Comparison of ENCODE assay signal across 1 cellular context in the genomic region with DNA sequence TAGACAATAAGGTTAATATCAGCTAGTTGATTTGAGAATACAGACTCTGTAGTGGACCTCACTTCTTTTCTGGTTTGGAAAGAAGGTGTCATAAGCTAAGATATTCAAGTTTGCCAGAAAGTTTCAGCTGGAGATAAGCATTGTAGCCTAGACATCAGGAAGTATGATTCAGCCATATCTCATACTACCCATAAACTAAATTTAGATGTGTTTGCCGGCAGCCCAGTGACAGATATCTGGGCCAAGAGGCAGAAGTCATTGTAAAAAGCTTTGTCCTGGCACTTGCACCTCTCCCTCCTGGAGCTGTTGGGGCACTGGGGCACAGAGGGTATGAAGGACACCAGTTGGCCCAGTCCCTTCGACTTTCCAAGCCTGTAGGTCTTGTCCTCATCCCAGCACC.
TF ChIP-seq lines count a peak whose summit lies in the region.

No MANE protein-coding gene starts in this region.

TF ChIP-seq in HCT116, 20 proteins besides CTCF, POLR2A, EP300 and RAD21 (continued from another document):
- no peak for TF ChIP-seq REST (IDR thresholded peaks at IDR 0.05; ENCODE audit: low read depth)
- no peak for TF ChIP-seq TCF7L2 (IDR thresholded peaks at IDR 0.05; ENCODE audit: borderline replicate concordance, extremely low read depth, insufficient read depth, insufficient read length)
TF ChIP-seq in HCT116: peak in this region for 9.
